Comparison of ENCODE assay signal across 1 cellular context in the genomic region with DNA sequence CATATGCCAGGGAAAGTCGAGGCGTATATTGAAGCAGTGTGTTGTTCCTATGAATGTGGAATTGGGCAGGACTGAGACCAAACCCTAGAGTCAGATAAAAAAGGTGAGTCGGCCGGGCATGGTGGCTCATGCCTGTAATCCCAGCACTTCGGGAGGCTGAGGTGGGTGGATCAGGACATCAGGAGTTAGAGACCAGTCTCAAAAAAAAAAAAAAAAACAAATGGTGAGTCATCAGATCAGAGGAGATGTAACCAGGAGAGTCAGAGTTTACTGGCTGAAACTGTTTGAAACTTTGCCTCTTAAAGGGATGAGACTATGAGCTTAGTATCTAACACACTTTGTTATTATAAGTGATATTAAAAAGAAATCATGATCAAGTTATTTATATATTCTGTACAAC.
TF ChIP-seq lines count a peak whose summit lies in the region.

No MANE protein-coding gene starts in this region.

TF ChIP-seq in K562, 482 proteins besides CTCF, POLR2A, EP300 and RAD21:
- TF ChIP-seq, protein P1, sequence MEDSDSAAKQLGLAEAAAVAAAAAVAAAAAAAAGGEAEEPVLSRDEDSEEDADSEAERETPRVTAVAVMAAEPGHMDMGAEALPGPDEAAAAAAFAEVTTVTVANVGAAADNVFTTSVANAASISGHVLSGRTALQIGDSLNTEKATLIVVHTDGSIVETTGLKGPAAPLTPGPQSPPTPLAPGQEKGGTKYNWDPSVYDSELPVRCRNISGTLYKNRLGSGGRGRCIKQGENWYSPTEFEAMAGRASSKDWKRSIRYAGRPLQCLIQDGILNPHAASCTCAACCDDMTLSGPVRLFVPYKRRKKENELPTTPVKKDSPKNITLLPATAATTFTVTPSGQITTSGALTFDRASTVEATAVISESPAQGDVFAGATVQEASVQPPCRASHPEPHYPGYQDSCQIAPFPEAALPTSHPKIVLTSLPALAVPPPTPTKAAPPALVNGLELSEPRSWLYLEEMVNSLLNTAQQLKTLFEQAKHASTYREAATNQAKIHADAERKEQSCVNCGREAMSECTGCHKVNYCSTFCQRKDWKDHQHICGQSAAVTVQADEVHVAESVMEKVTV (CRISPR knock-in tag; IDR thresholded peaks at IDR 0.05): no peak
- TF ChIP-seq, protein P2, sequence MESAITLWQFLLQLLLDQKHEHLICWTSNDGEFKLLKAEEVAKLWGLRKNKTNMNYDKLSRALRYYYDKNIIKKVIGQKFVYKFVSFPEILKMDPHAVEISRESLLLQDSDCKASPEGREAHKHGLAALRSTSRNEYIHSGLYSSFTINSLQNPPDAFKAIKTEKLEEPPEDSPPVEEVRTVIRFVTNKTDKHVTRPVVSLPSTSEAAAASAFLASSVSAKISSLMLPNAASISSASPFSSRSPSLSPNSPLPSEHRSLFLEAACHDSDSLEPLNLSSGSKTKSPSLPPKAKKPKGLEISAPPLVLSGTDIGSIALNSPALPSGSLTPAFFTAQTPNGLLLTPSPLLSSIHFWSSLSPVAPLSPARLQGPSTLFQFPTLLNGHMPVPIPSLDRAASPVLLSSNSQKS (CRISPR knock-in tag; IDR thresholded peaks at IDR 0.05): no peak
- TF ChIP-seq SIRT6 (IDR thresholded peaks at IDR 0.05; ENCODE audit: low read depth, low read length) (no peak), RAD51 (IDR thresholded peaks at IDR 0.05; ENCODE audit: borderline replicate concordance, low read depth) (no peak), ZFP1 (CRISPR knock-in tag; IDR thresholded peaks at IDR 0.05) (no peak), JUND (IDR thresholded peaks at IDR 0.05; ENCODE audit: borderline replicate concordance, low read depth, low read length) (peak; percentile 53; the same call in 1 of the 2 replicates), JUND (tag; IDR thresholded peaks at IDR 0.05; ENCODE audit: borderline replicate concordance, low read depth, low read length) (0 out of 3 replicates have a peak, but pooled peaks have one; percentile 48), C11orf30 (IDR thresholded peaks at IDR 0.05; ENCODE audit: low read depth) (peak; percentile 14; the same call in 1 of the 2 replicates), NR2F6 (CRISPR knock-in tag; IDR thresholded peaks at IDR 0.05) (no peak), JUN (IDR thresholded peaks at IDR 0.05; ENCODE audit: borderline replicate concordance, low read depth, low read length) (peak; percentile 25; the same call in 1 of the 2 replicates), JUN (CRISPR knock-in tag; IDR thresholded peaks at IDR 0.05; ENCODE audit: borderline replicate concordance) (no peak), ZNF384 (IDR thresholded peaks at IDR 0.05; ENCODE audit: low read depth, low read length) (peak; percentile 77), ZNF316 (IDR thresholded peaks at IDR 0.05) (peak; percentile 43), FOSL1 (tag; conservative IDR thresholded peaks at IDR 0.05) (peak; percentile 58)
- TF ChIP-seq, protein P3, sequence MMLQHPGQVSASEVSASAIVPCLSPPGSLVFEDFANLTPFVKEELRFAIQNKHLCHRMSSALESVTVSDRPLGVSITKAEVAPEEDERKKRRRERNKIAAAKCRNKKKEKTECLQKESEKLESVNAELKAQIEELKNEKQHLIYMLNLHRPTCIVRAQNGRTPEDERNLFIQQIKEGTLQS (IDR thresholded peaks at IDR 0.05): peak; percentile 82
- TF ChIP-seq, protein P3 (CRISPR knock-in tag; conservative IDR thresholded peaks at IDR 0.05): no peak
- TF ChIP-seq, protein P4, sequence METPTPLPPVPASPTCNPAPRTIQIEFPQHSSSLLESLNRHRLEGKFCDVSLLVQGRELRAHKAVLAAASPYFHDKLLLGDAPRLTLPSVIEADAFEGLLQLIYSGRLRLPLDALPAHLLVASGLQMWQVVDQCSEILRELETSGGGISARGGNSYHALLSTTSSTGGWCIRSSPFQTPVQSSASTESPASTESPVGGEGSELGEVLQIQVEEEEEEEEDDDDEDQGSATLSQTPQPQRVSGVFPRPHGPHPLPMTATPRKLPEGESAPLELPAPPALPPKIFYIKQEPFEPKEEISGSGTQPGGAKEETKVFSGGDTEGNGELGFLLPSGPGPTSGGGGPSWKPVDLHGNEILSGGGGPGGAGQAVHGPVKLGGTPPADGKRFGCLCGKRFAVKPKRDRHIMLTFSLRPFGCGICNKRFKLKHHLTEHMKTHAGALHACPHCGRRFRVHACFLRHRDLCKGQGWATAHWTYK (CRISPR knock-in tag; IDR thresholded peaks at IDR 0.05): no peak
